ENCODE assay signal across 1 cellular context in the genomic region with DNA sequence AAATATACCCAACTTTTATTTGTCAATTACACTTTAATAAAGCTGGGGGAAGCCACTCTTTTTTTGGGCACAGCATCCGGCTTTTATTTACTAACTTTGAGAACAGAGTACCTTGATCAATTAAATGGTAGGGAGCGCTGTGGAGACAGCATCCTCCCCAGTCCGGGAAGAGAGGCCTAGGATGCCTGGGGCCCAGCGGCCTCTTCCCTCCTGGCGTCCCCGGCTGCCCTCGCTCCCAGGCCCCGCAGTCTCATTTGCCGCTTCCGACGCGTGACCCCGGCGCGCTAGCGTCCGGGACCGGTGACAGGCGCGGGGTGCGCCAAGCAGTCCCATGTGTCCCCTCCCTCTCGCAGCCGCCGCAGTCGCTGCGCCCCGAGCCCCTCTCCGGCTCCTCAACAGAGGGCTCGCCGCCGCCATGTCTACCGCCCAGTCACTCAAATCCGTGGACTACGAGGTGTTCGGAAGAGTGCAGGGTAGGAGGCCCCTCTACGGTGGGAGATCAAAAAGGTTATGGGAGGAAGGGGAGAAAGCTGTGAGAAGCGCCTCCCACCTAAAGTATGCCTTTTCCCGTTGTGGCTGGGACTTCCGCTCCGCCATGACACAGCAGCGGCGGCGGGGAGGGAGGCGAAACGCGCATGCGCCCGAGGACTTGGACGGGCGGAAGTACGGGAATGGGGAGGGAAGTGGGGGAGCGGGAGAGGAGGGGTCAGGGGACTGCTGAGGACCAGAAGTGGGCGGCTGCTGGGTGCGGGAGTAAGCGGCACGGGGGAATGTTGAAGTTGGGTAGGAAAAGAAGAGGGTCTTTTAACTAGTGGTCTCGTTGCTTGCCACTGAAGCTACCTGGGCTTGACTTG.
A peak's percentile ranks its signal among the peaks of the same experiment; 100 is the strongest.
TF ChIP-seq lines count a peak whose summit lies in the region.

A gene (plus strand): TSS at position 332 of the 854 bp plus-strand sequence.

TF ChIP-seq in HepG2, 621 proteins besides CTCF, POLR2A, EP300 and RAD21 (continued from another document and continues in another):
- TF ChIP-seq, protein P1, sequence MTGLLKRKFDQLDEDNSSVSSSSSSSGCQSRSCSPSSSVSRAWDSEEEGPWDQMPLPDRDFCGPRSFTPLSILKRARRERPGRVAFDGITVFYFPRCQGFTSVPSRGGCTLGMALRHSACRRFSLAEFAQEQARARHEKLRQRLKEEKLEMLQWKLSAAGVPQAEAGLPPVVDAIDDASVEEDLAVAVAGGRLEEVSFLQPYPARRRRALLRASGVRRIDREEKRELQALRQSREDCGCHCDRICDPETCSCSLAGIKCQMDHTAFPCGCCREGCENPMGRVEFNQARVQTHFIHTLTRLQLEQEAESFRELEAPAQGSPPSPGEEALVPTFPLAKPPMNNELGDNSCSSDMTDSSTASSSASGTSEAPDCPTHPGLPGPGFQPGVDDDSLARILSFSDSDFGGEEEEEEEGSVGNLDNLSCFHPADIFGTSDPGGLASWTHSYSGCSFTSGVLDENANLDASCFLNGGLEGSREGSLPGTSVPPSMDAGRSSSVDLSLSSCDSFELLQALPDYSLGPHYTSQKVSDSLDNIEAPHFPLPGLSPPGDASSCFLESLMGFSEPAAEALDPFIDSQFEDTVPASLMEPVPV (CRISPR knock-in tag; IDR thresholded peaks at IDR 0.05), result peak; percentile 96
- TF ChIP-seq MAFK (conservative IDR thresholded peaks at IDR 0.05 in 1 of 2, IDR thresholded peaks at IDR 0.05 in 1 of 2; ENCODE audit: low read length in 2 of 2), result peak; percentile 40 to 66; a peak in 3 of 4 replicates
- peak; percentile 88; the same call in 1 of the 2 replicates for TF ChIP-seq ZNF124 (CRISPR knock-in tag; IDR thresholded peaks at IDR 0.05)
- TF ChIP-seq HHEX (CRISPR knock-in tag; IDR thresholded peaks at IDR 0.05), result no peak
- TF ChIP-seq REL (CRISPR knock-in tag; conservative IDR thresholded peaks at IDR 0.05), result peak; percentile 93
- peak; percentile 95 for TF ChIP-seq ZNF160 (CRISPR knock-in tag; IDR thresholded peaks at IDR 0.05)
- TF ChIP-seq BCL6 (CRISPR knock-in tag; IDR thresholded peaks at IDR 0.05), result peak; percentile 73
- peak; percentile 91 for TF ChIP-seq EEA1 (CRISPR knock-in tag; IDR thresholded peaks at IDR 0.05; ENCODE audit: borderline replicate concordance)
- peak; percentile 80; the same call in 1 of the 2 replicates for TF ChIP-seq GFI1 (CRISPR knock-in tag; IDR thresholded peaks at IDR 0.05; ENCODE audit: borderline replicate concordance)
- TF ChIP-seq, protein P2, sequence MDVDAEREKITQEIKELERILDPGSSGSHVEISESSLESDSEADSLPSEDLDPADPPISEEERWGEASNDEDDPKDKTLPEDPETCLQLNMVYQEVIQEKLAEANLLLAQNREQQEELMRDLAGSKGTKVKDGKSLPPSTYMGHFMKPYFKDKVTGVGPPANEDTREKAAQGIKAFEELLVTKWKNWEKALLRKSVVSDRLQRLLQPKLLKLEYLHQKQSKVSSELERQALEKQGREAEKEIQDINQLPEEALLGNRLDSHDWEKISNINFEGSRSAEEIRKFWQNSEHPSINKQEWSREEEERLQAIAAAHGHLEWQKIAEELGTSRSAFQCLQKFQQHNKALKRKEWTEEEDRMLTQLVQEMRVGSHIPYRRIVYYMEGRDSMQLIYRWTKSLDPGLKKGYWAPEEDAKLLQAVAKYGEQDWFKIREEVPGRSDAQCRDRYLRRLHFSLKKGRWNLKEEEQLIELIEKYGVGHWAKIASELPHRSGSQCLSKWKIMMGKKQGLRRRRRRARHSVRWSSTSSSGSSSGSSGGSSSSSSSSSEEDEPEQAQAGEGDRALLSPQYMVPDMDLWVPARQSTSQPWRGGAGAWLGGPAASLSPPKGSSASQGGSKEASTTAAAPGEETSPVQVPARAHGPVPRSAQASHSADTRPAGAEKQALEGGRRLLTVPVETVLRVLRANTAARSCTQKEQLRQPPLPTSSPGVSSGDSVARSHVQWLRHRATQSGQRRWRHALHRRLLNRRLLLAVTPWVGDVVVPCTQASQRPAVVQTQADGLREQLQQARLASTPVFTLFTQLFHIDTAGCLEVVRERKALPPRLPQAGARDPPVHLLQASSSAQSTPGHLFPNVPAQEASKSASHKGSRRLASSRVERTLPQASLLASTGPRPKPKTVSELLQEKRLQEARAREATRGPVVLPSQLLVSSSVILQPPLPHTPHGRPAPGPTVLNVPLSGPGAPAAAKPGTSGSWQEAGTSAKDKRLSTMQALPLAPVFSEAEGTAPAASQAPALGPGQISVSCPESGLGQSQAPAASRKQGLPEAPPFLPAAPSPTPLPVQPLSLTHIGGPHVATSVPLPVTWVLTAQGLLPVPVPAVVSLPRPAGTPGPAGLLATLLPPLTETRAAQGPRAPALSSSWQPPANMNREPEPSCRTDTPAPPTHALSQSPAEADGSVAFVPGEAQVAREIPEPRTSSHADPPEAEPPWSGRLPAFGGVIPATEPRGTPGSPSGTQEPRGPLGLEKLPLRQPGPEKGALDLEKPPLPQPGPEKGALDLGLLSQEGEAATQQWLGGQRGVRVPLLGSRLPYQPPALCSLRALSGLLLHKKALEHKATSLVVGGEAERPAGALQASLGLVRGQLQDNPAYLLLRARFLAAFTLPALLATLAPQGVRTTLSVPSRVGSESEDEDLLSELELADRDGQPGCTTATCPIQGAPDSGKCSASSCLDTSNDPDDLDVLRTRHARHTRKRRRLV (CRISPR knock-in tag; IDR thresholded peaks at IDR 0.05), result peak; percentile 97
- peak; percentile 16; the same call in 1 of the 2 replicates for TF ChIP-seq CHD2 (IDR thresholded peaks at IDR 0.05; ENCODE audit: low read depth, low read length)
- no peak; the same call in 1 of the 2 replicates for TF ChIP-seq SP5 (CRISPR knock-in tag; IDR thresholded peaks at IDR 0.05; ENCODE audit: borderline replicate concordance, low read depth)
- TF ChIP-seq, protein P3, sequence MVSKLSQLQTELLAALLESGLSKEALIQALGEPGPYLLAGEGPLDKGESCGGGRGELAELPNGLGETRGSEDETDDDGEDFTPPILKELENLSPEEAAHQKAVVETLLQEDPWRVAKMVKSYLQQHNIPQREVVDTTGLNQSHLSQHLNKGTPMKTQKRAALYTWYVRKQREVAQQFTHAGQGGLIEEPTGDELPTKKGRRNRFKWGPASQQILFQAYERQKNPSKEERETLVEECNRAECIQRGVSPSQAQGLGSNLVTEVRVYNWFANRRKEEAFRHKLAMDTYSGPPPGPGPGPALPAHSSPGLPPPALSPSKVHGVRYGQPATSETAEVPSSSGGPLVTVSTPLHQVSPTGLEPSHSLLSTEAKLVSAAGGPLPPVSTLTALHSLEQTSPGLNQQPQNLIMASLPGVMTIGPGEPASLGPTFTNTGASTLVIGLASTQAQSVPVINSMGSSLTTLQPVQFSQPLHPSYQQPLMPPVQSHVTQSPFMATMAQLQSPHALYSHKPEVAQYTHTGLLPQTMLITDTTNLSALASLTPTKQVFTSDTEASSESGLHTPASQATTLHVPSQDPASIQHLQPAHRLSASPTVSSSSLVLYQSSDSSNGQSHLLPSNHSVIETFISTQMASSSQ (IDR thresholded peaks at IDR 0.05; ENCODE audit: low read depth), result no peak
- TF ChIP-seq, protein P3 (CRISPR knock-in tag; IDR thresholded peaks at IDR 0.05; ENCODE audit: borderline replicate concordance), result peak; percentile 80; the same call in 1 of the 2 replicates
- 0 out of 2 replicates have a peak, but pooled peaks have one; percentile 9 for TF ChIP-seq SOX13 (IDR thresholded peaks at IDR 0.05)
- TF ChIP-seq SOX13 (CRISPR knock-in tag; conservative IDR thresholded peaks at IDR 0.05 in 1 of 2, IDR thresholded peaks at IDR 0.05 in 1 of 2), result peak in 1 of 2 experiments; percentile 51; a peak in 3 of 4 replicates
- TF ChIP-seq KAT8 (CRISPR knock-in tag; IDR thresholded peaks at IDR 0.05), result peak; percentile 96
- TF ChIP-seq SP2 (CRISPR knock-in tag; IDR thresholded peaks at IDR 0.05), result no peak; the same call in 1 of the 2 replicates
- peak; percentile 76; the same call in 1 of the 2 replicates for TF ChIP-seq HMG20B (CRISPR knock-in tag; conservative IDR thresholded peaks at IDR 0.05)
- TF ChIP-seq TMF1 (CRISPR knock-in tag; IDR thresholded peaks at IDR 0.05; ENCODE audit: low read depth), result peak; percentile 80
- TF ChIP-seq ZNF383 (CRISPR knock-in tag; IDR thresholded peaks at IDR 0.05; ENCODE audit: borderline replicate concordance), result no peak
- TF ChIP-seq, protein P4, sequence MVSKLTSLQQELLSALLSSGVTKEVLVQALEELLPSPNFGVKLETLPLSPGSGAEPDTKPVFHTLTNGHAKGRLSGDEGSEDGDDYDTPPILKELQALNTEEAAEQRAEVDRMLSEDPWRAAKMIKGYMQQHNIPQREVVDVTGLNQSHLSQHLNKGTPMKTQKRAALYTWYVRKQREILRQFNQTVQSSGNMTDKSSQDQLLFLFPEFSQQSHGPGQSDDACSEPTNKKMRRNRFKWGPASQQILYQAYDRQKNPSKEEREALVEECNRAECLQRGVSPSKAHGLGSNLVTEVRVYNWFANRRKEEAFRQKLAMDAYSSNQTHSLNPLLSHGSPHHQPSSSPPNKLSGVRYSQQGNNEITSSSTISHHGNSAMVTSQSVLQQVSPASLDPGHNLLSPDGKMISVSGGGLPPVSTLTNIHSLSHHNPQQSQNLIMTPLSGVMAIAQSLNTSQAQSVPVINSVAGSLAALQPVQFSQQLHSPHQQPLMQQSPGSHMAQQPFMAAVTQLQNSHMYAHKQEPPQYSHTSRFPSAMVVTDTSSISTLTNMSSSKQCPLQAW (CRISPR knock-in tag; IDR thresholded peaks at IDR 0.05), result peak; percentile 98
- TF ChIP-seq MED8 (CRISPR knock-in tag; IDR thresholded peaks at IDR 0.05; ENCODE audit: insufficient replicate concordance), result peak; percentile 98
- peak; percentile 88; the same call in 1 of the 2 replicates for TF ChIP-seq MED13 (CRISPR knock-in tag; IDR thresholded peaks at IDR 0.05)
- TF ChIP-seq, protein P5, sequence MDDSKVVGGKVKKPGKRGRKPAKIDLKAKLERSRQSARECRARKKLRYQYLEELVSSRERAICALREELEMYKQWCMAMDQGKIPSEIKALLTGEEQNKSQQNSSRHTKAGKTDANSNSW (CRISPR knock-in tag; IDR thresholded peaks at IDR 0.05; ENCODE audit: borderline replicate concordance), result peak; percentile 89; the same call in 1 of the 2 replicates
- TF ChIP-seq, protein P6, sequence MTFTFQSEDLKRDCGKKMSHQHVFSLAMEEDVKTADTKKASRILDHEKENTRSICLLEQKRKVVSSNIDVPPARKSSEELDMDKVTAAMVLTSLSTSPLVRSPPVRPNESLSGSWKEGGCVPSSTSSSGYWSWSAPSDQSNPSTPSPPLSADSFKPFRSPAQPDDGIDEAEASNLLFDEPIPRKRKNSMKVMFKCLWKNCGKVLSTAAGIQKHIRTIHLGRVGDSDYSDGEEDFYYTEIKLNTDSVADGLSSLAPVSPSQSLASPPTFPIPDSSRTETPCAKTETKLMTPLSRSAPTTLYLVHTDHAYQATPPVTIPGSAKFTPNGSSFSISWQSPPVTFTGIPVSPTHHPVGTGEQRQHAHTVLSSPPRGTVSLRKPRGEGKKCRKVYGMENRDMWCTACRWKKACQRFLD (CRISPR knock-in tag; IDR thresholded peaks at IDR 0.05; ENCODE audit: borderline replicate concordance), result peak; percentile 96
- TF ChIP-seq SP4 (CRISPR knock-in tag; IDR thresholded peaks at IDR 0.05), result peak; percentile 88
- TF ChIP-seq MED1 (CRISPR knock-in tag; IDR thresholded peaks at IDR 0.05), result peak; percentile 77
- TF ChIP-seq ZNF547 (CRISPR knock-in tag; IDR thresholded peaks at IDR 0.05), result peak; percentile 99
- no peak for TF ChIP-seq ZNF326 (CRISPR knock-in tag; IDR thresholded peaks at IDR 0.05; ENCODE audit: borderline replicate concordance)
- TF ChIP-seq, protein P7, sequence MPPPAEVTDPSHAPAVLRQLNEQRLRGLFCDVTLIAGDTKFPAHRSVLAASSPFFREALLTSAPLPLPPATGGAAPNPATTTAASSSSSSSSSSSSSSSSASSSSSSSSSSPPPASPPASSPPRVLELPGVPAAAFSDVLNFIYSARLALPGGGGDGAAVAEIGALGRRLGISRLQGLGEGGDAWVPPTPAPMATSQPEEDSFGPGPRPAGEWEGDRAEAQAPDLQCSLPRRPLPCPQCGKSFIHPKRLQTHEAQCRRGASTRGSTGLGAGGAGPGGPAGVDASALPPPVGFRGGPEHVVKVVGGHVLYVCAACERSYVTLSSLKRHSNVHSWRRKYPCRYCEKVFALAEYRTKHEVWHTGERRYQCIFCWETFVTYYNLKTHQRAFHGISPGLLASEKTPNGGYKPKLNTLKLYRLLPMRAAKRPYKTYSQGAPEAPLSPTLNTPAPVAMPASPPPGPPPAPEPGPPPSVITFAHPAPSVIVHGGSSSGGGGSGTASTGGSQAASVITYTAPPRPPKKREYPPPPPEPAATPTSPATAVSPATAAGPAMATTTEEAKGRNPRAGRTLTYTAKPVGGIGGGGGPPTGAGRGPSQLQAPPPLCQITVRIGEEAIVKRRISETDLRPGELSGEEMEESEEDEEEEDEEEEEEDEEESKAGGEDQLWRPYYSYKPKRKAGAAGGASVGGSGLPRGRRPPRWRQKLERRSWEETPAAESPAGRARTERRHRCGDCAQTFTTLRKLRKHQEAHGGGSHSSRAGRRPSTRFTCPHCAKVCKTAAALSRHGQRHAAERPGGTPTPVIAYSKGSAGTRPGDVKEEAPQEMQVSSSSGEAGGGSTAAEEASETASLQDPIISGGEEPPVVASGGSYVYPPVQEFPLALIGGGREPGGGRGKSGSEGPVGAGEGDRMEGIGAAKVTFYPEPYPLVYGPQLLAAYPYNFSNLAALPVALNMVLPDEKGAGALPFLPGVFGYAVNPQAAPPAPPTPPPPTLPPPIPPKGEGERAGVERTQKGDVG (CRISPR knock-in tag; IDR thresholded peaks at IDR 0.05; ENCODE audit: borderline replicate concordance), result peak; percentile 97; the same call in 1 of the 2 replicates
- peak; percentile 1; the same call in 1 of the 2 replicates for TF ChIP-seq CEBPG (CRISPR knock-in tag; IDR thresholded peaks at IDR 0.05)
- TF ChIP-seq, protein P8, sequence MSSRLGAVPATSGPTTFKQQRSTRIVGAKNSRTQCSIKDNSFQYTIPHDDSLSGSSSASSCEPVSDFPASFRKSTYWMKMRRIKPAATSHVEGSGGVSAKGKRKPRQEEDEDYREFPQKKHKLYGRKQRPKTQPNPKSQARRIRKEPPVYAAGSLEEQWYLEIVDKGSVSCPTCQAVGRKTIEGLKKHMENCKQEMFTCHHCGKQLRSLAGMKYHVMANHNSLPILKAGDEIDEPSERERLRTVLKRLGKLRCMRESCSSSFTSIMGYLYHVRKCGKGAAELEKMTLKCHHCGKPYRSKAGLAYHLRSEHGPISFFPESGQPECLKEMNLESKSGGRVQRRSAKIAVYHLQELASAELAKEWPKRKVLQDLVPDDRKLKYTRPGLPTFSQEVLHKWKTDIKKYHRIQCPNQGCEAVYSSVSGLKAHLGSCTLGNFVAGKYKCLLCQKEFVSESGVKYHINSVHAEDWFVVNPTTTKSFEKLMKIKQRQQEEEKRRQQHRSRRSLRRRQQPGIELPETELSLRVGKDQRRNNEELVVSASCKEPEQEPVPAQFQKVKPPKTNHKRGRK (CRISPR knock-in tag; IDR thresholded peaks at IDR 0.05), result peak; percentile 93
